Comparison of ENCODE assay signal across 8 cellular contexts in genomic region chr4:185534534-185534849, GRCh38. TPM values are rescaled to one million over a fixed set of nuclear protein-coding genes. Genes with fewer than 3 reads are reported as not detected.
DNase-seq lines count a peak whose midpoint lies in the region; ATAC-seq, FAIRE-seq and TF ChIP-seq lines count a peak whose summit lies in the region.

No MANE protein-coding gene starts in this region.

- H3K9me3 ChIP-seq in ectodermal cell (ENCODE audit: control insufficient read depth, low read length) (no peaks in the 10 kb centered on the region), lung (ENCODE audit: control insufficient read depth in 2 of 2, insufficient read depth in 1 of 2, low read length in 1 of 2) (no peaks in the 10 kb centered on the region), tibial artery (no peaks in the 10 kb centered on the region)

- peak; percentile 53 for ATAC-seq in lung (ENCODE audit: insufficient read depth, low FRiP score)

- no peak for TF ChIP-seq POLR2A in GM12892 (IDR thresholded peaks at IDR 0.05; ENCODE audit: low read depth, low read length)

- TF ChIP-seq CTCF in lung (IDR thresholded peaks at IDR 0.05; ENCODE audit: control extremely low read depth, extremely low read depth) (no peak), tibial artery (IDR thresholded peaks at IDR 0.05) (no peak)

- no peaks in the 10 kb centered on the region for H3K9me3 Mint-ChIP-seq in activated CD4-positive, alpha-beta T cell treated with anti-CD3 and anti-CD28 coated beads, Interleukin-2, amount 10 ng/mL, durations not matched to agents 7 days and 5 days

- no peaks in the 10 kb centered on the region for H3K4me1 ChIP-seq in ectodermal cell (ENCODE audit: control insufficient read depth, insufficient read depth, low read length)
- H3K4me1 ChIP-seq in lung (ENCODE audit: control insufficient read depth in 2 of 2, insufficient read depth in 2 of 2, low read length in 2 of 2): no peaks in the 10 kb centered on the region
- peaks cover 0 to 48% (median 9%) of the 10 kb centered on the region in 4 donors for H3K4me1 ChIP-seq in tibial artery

- H3K27me3 Mint-ChIP-seq in activated CD4-positive, alpha-beta T cell treated with anti-CD3 and anti-CD28 coated beads, Interleukin-2, amount 10 ng/mL, durations not matched to agents 7 days and 5 days: peaks cover 43% of the 10 kb centered on the region

- H3K36me3 Mint-ChIP-seq in activated CD4-positive, alpha-beta T cell treated with anti-CD3 and anti-CD28 coated beads, Interleukin-2, amount 10 ng/mL, durations not matched to agents 7 days and 5 days (ENCODE audit: low read depth): no peaks in the 10 kb centered on the region

- no peak for FAIRE-seq in GM12892 (lab: Jason Lieb, UNC)

- no peaks in the 10 kb centered on the region for H3K36me3 ChIP-seq in ectodermal cell (ENCODE audit: control insufficient read depth, insufficient read depth, low read length)
- no peaks in the 10 kb centered on the region for H3K36me3 ChIP-seq in lung (ENCODE audit: control insufficient read depth in 2 of 2, insufficient read depth in 2 of 2, low read length in 2 of 2)
- H3K36me3 ChIP-seq in tibial artery: no peaks in the 10 kb centered on the region

- H3K27ac Mint-ChIP-seq in activated CD4-positive, alpha-beta T cell treated with anti-CD3 and anti-CD28 coated beads, Interleukin-2, amount 10 ng/mL, durations not matched to agents 7 days and 5 days: no peak overlapping the region

- H3K27ac ChIP-seq in ectodermal cell (ENCODE audit: insufficient read depth, low read depth, low read length, poor library complexity, severe bottlenecking): no peak overlapping the region
- H3K27ac ChIP-seq in lung (ENCODE audit: low read depth in 1 of 2, low read length in 1 of 2): peak overlapping the region; percentile 90 to 93
- H3K27ac ChIP-seq in tibial artery: peak overlapping the region; percentile 99 to 100

- DNase-seq in activated CD4-positive, alpha-beta T cell treated with anti-CD3 and anti-CD28 coated beads, Interleukin-2, amount 10 ng/mL, durations not matched to agents 7 days and 5 days: no peak
- no peak for DNase-seq in activated CD4-positive, alpha-beta T cell treated with anti-CD3 and anti-CD28 coated beads for 1 hour
- no peak for DNase-seq in lung (ENCODE audit: low spot score)
- no peak for DNase-seq in tibial artery
- no peak for DNase-seq in GM12892 (ENCODE audit: insufficient read length)
- no peak for DNase-seq in HT-29 (ENCODE audit: low spot score)
- no peak for DNase-seq in DMS153 treated with DMSO at 0.1 percent for 48 hours (lab: John Stamatoyannopoulos, UW; ENCODE audit: unreplicated experiment)

- peak overlapping the region; percentile 17 for H3K4me3 Mint-ChIP-seq in activated CD4-positive, alpha-beta T cell treated with anti-CD3 and anti-CD28 coated beads, Interleukin-2, amount 10 ng/mL, durations not matched to agents 7 days and 5 days

- intact Hi-C loops in tibial artery (cut with DNase I; ENCODE audit: low total_unique reads): no loop called here

- H3K27me3 ChIP-seq in ectodermal cell (ENCODE audit: control insufficient read depth, insufficient read depth, low read length, poor library complexity, severe bottlenecking) (peaks cover 40% of the 10 kb centered on the region), lung (ENCODE audit: control insufficient read depth, insufficient read depth) (no peaks in the 10 kb centered on the region), tibial artery (no peaks in the 10 kb centered on the region)

- H3K4me3 ChIP-seq in ectodermal cell (ENCODE audit: insufficient read depth, low read depth, low read length) (peak overlapping the region; percentile 50), lung (peak overlapping the region; percentile 74), tibial artery (peak overlapping the region; percentile 93 to 98)

- CTCF ChIA-PET in activated CD4-positive, alpha-beta T cell treated with anti-CD3 and anti-CD28 coated beads, Interleukin-2, amount 10 ng/mL, durations not matched to agents 7 days and 5 days (lab: Charles Lee): no interaction called here

- 3% methylated on average over 8 of the region's 8 CpGs for WGBS in ectodermal cell, 2 experiments
- 1% methylated on average over 8 of the region's 8 CpGs for WGBS in lung, 2 donors

- H3K4me1 Mint-ChIP-seq in activated CD4-positive, alpha-beta T cell treated with anti-CD3 and anti-CD28 coated beads, Interleukin-2, amount 10 ng/mL, durations not matched to agents 7 days and 5 days: peaks cover 4% of the 10 kb centered on the region

- POLR2A ChIA-PET in activated CD4-positive, alpha-beta T cell treated with anti-CD3 and anti-CD28 coated beads, Interleukin-2, amount 10 ng/mL, durations not matched to agents 7 days and 5 days (lab: Charles Lee): no interaction called here

RNA-seq across cellular contexts. Expression of gene PDLIM3, which starts 0.8 kb away (rescaled TPM):
- total RNA-seq in activated CD4-positive, alpha-beta T cell treated with anti-CD3 and anti-CD28 coated beads, Interleukin-2, amount 10 ng/mL, durations not matched to agents 7 days and 5 days: not detected
- polyA plus RNA-seq in ectodermal cell (2013, experiment 1 of 4): 3.1 TPM
- polyA plus RNA-seq in ectodermal cell (2013, experiment 2 of 4): 4.2 TPM
- polyA plus RNA-seq in ectodermal cell (2013, experiment 3 of 4): 3.7 TPM
- 3.5 TPM for polyA plus RNA-seq in ectodermal cell (2013, experiment 4 of 4)
- 10 to 100 TPM; 42.0 to 58.1 TPM for total RNA-seq in lung
- 10 to 100 TPM; 21.5 to 25.8 TPM for polyA plus RNA-seq in lung
- polyA plus RNA-seq in GM12892 (2012; ENCODE audit: missing spikeins): 0.87 TPM
- total RNA-seq in HT-29 (2014; rRNA removed; shearing (Covaris generic)): not detected in 2 replicates

Comparison
In these comparisons a context has a peak if more than half of its experiments do, and no peak if none do; other contexts are left out.
1. RNA of gene PDLIM3, which starts 0.8 kb away (total RNA-seq): 42.0 to 58.1 TPM in lung; not detected in activated CD4-positive, alpha-beta T cell treated with anti-CD3 and anti-CD28 coated beads, Interleukin-2, amount 10 ng/mL, durations not matched to agents 7 days and 5 days and not detected in HT-29; every median in the first group is over 10 times any median in the second.
2. Peak in every context shown above with its lines, with median percentiles within 50 percentile points of each other: H3K4me3 ChIP-seq.